8 cellular contexts compared by ENCODE assay signal in genomic region chr11:102807921-102808320, GRCh38. TPM values are rescaled to one million over a fixed set of nuclear protein-coding genes. Genes with fewer than 3 reads are reported as not detected.
A peak's percentile ranks its signal among the peaks of the same experiment; 100 is the strongest.
DNase-seq lines count a peak whose midpoint lies in the region; ATAC-seq and TF ChIP-seq lines count a peak whose summit lies in the region.

No MANE protein-coding gene starts in this region.

- no TSS peak for BruUV-seq in Panc1 (replicated peaks; lab: Mats Ljungman, UMichigan)

- peaks cover 2% of the 10 kb centered on the region; the same call in 1 of the 2 replicates for H3F3A ChIP-seq in GM23248 (ENCODE audit: insufficient read depth)

- H3K9ac ChIP-seq in GM23248 = no peak overlapping the region

- CTCF ChIA-PET in Panc1 (lab: Charles Lee) = interaction anchor here (0.6 kb wide), 1 partner anchor 21 kb away, joined by 3 read pairs; no protein-coding TSS in a partner anchor

- in situ Hi-C loops in GM23248 (cut with MboI) (loop anchor here (25.0 kb wide), 1 partner anchor 254 kb away; no protein-coding TSS in a partner anchor), Panc1 (cut with HindIII; ENCODE audit: low pct_unique_long_range_greater_than_20kb, low sequenced_read_pairs) (no loop called here)

- H3K27ac ChIP-seq in GM23248 = no peak overlapping the region
- no peak overlapping the region for H3K27ac ChIP-seq in Panc1 (ENCODE audit: low read length)

- H3K4me3 ChIP-seq in GM23248 = no peak overlapping the region
- peak overlapping the region; percentile 25 to 50 for H3K4me3 ChIP-seq in Panc1 (ENCODE audit: low read depth in 2 of 2, low read length in 2 of 2)
- H3K4me3 ChIP-seq in kidney epithelial cell (ENCODE audit: low read depth, low read length) = no peak overlapping the region

- 74 to 82% methylated on average over 18 to 19 of the region's 19 CpGs for WGBS in GM23248 (ENCODE audit: low coverage in 1 of 2, low lambda C conversion rate in 2 of 2, missing lambda C conversion rate in 2 of 2), 2 experiments

- H4K20me1 ChIP-seq in GM23248 (ENCODE audit: insufficient read depth) = no peaks in the 10 kb centered on the region

- H2AFZ ChIP-seq in GM23248 = no peak overlapping the region

- H3K9me2 ChIP-seq in GM23248 (ENCODE audit: insufficient read depth) = no peaks in the 10 kb centered on the region

- H3K4me1 ChIP-seq in GM23248 (ENCODE audit: insufficient read depth) = peaks cover 13% of the 10 kb centered on the region
- peaks cover 5% of the 10 kb centered on the region; the same call in 1 of the 2 replicates for H3K4me1 ChIP-seq in Panc1 (ENCODE audit: control insufficient read depth, insufficient read depth, low read length)

- H3K27me3 ChIP-seq in GM23248 (replicated peaks; ENCODE audit: insufficient read depth) (no peaks in the 10 kb centered on the region), Panc1 (ENCODE audit: control insufficient read depth, insufficient read depth, low read length) (peaks cover 13% of the 10 kb centered on the region), kidney epithelial cell (ENCODE audit: control insufficient read depth, insufficient read depth, low read length) (no peaks in the 10 kb centered on the region)

- H3K9me3 ChIP-seq in GM23248 (ENCODE audit: low read depth) (no peaks in the 10 kb centered on the region), Panc1 (ENCODE audit: control insufficient read depth, insufficient read depth, low read depth, low read length) (no peaks in the 10 kb centered on the region)

- no peak overlapping the region for H3K4me2 ChIP-seq in GM23248 (ENCODE audit: unreplicated experiment)

- POLR2A ChIA-PET in Panc1 (lab: Charles Lee) = no interaction called here

- TF ChIP-seq CTCF in Panc1 (IDR thresholded peaks at IDR 0.05) = peak; percentile 92
- peak; percentile 32 for TF ChIP-seq CTCF in kidney epithelial cell (IDR thresholded peaks at IDR 0.05; ENCODE audit: insufficient read depth, low read length, poor library complexity, severe bottlenecking)

- DNase-seq in DMS53 treated with DMSO at 0.1 percent for 48 hours (lab: John Stamatoyannopoulos, UW; ENCODE audit: unreplicated experiment) = peak; percentile 85
- peak; percentile 27 for DNase-seq in GM23248
- DNase-seq in Panc1 (ENCODE audit: low read depth, low spot score) = no peak
- no peak for DNase-seq in kidney epithelial cell (ENCODE audit: low read depth)
- DNase-seq in GM19238 (ENCODE audit: insufficient read length, low spot score) = no peak
- DNase-seq in effector CD8-positive, alpha-beta T cell (lab: John Stamatoyannopoulos, UW) = no peak
- no peak for DNase-seq in OCI-M1 (lab: John Stamatoyannopoulos, UW)

- H3K36me3 ChIP-seq in GM23248 (ENCODE audit: low read depth) (no peaks in the 10 kb centered on the region), Panc1 (ENCODE audit: control insufficient read depth, insufficient read depth, low read length) (no peaks in the 10 kb centered on the region), kidney epithelial cell (ENCODE audit: control insufficient read depth, insufficient read depth, low read length) (no peaks in the 10 kb centered on the region)

- intact Hi-C loops in Panc1 (cut with micrococcal nuclease; ENCODE audit: unreplicated experiment) = no loop called here

- H3K79me2 ChIP-seq in GM23248 (ENCODE audit: insufficient read depth) = no peaks in the 10 kb centered on the region

- peak; percentile 96 for ATAC-seq in Panc1
- no peak for ATAC-seq in HG02840 (IDR thresholded peaks at IDR 0.05; ENCODE audit: low FRiP score, unreplicated experiment)

RNA-seq across cellular contexts. Expression of gene MMP1, which starts 10.0 kb away (rescaled TPM):
- total RNA-seq in GM23248 (2014; rRNA removed; shearing (Covaris generic)) = 53.2 and 68.3 TPM in 2 replicates
- polyA plus RNA-seq in GM23248 (2016; fragmentation: Nextera tagmentation; extraction: Ambion mirVana) = 34.5 and 37.9 TPM in 2 replicates
- total RNA-seq in Panc1 (2021; ENCODE audit: unreplicated experiment) (0.15 TPM), kidney epithelial cell (3.7 and 6.0 TPM in 2 replicates)
- polyA plus RNA-seq in Panc1 (2012; ENCODE audit: insufficient read length) = not detected

RNA-seq across cellular contexts. Expression of gene MMP10, which starts 27.5 kb away (rescaled TPM):
- 0.97 and 2.3 TPM in 2 replicates for total RNA-seq in GM23248 (2014; rRNA removed; shearing (Covaris generic))
- polyA plus RNA-seq in GM23248 (2016; fragmentation: Nextera tagmentation; extraction: Ambion mirVana) = 1.0 and 1.1 TPM in 2 replicates
- not detected for total RNA-seq in Panc1 (2021; ENCODE audit: unreplicated experiment)
- polyA plus RNA-seq in Panc1 (2012; ENCODE audit: insufficient read length) = not detected
- 4.8 and 8.7 TPM in 2 replicates for total RNA-seq in kidney epithelial cell

RNA-seq across cellular contexts. Expression of gene MMP3, which starts 35.5 kb away (rescaled TPM):
- total RNA-seq in GM23248 (2014; rRNA removed; shearing (Covaris generic)) = 16.1 and 19.1 TPM in 2 replicates
- 18.8 and 24.4 TPM in 2 replicates for polyA plus RNA-seq in GM23248 (2016; fragmentation: Nextera tagmentation; extraction: Ambion mirVana)
- total RNA-seq in Panc1 (2021; ENCODE audit: unreplicated experiment) (not detected), kidney epithelial cell (not detected in 2 replicates)
- polyA plus RNA-seq in Panc1 (2012; ENCODE audit: insufficient read length) = not detected

Comparison
In these comparisons a context has a peak if more than half of its experiments do, and no peak if none do; other contexts are left out.
1. DNase-seq: peak in DMS53 treated with DMSO at 0.1 percent for 48 hours (single experiment) and GM23248 (single experiment); none in Panc1 (single experiment), kidney epithelial cell (single experiment), GM19238 (single experiment), effector CD8-positive, alpha-beta T cell (single experiment) and OCI-M1 (single experiment).
2. H3K4me3 ChIP-seq: peak in Panc1 (2 of 2); none in GM23248 (single experiment) and kidney epithelial cell (single experiment).
3. RNA of gene MMP3, which starts 35.5 kb away (total RNA-seq): 16.1 to 19.1 TPM in GM23248; not detected in Panc1 (single experiment) and not detected in kidney epithelial cell; every median in the first group is over 10 times any median in the second.